Comparison of ENCODE assay signal across 26 cellular contexts in genomic region chr3:77281721-77282120, GRCh38.
DNase-seq lines count a peak whose midpoint lies in the region; ATAC-seq and TF ChIP-seq lines count a peak whose summit lies in the region.
"Had no signal": no experiment of that assay in that cellular context is flagged by ENCODE, and none has a peak within 500 bp of the region (broad histone marks: within the 10 kb centered on the region; RNA-seq: fewer than 3 reads in every experiment).

No MANE protein-coding gene starts in this region.

- no peaks in the 10 kb centered on the region for H3K9me3 Mint-ChIP-seq in nephron progenitor cell
- H3K9me3 Mint-ChIP-seq: nephron had no signal

- H3K36me3 Mint-ChIP-seq in nephron progenitor cell (ENCODE audit: low read depth): no peaks in the 10 kb centered on the region
- H3K36me3 Mint-ChIP-seq: activated CD8-positive, alpha-beta memory T cell treated with anti-CD3 and anti-CD28 coated beads, Interleukin-2, amount 10 ng/mL, durations not matched to agents 7 days and 5 days had no signal

- peaks cover 5% of the 10 kb centered on the region for H3K27me3 Mint-ChIP-seq in nephron progenitor cell (ENCODE audit: low read depth, poor library complexity)
- H3K27me3 Mint-ChIP-seq: activated CD8-positive, alpha-beta memory T cell treated with anti-CD3 and anti-CD28 coated beads, Interleukin-2, amount 10 ng/mL, durations not matched to agents 7 days and 5 days had no signal

- peak; percentile 66 for DNase-seq in G401 (ENCODE audit: low spot score)
- peak; percentile 45 for DNase-seq in NCI-H2227 (lab: John Stamatoyannopoulos, UW; ENCODE audit: unreplicated experiment)
- peak; percentile 14 for DNase-seq in astrocyte of the hippocampus (ENCODE audit: low read depth, low spot score)
- peak; percentile 12 for DNase-seq in nephron progenitor cell
- no peak for DNase-seq in activated naive CD4-positive, alpha-beta T cell treated with Interleukin-2 at 50 U/mL for 16 hours
- no peak for DNase-seq in NCI-H2081 treated with DMSO at 0.1 percent for 48 hours (lab: John Stamatoyannopoulos, UW)
- DNase-seq: activated CD4-positive, CD25-positive, alpha-beta regulatory T cell; activated CD8-positive, alpha-beta memory T cell treated with anti-CD3 and anti-CD28 coated beads, Interleukin-2, amount 10 ng/mL, durations not matched to agents 7 days and 5 days; activated T-cell treated with anti-CD3 and anti-CD28 coated beads, Interleukin-2, amount 50 U/mL, for 48 hours; brain microvascular endothelial cell; DMS79 treated with DMSO at 0.1 percent for 48 hours; effector memory CD4-positive, alpha-beta T cell; erythroblast; heart right ventricle; HFFc6; Karpas-422; NCI-H187 treated with DMSO at 0.1 percent for 48 hours; NCI-H226; PC-3; right lobe of liver; stimulated activated CD4-positive, alpha-beta T cell treated with anti-CD3 and anti-CD28 coated beads, Interleukin-12 subunit alpha, Interleukin-12 subunit beta, amount 100 ng/mL, for 4 hours; stimulated activated CD4-positive, alpha-beta T cell treated with anti-CD3 and anti-CD28 coated beads, Interleukin-4, amount 100 ng/mL, for 1 hour; transverse colon had no signal

- TF ChIP-seq CTCF in nephron progenitor cell (IDR thresholded peaks at IDR 0.05): no peak

- no peak overlapping the region for H3K27ac Mint-ChIP-seq in nephron progenitor cell
- H3K27ac Mint-ChIP-seq: activated CD8-positive, alpha-beta memory T cell treated with anti-CD3 and anti-CD28 coated beads, Interleukin-2, amount 10 ng/mL, durations not matched to agents 7 days and 5 days; HFFc6; nephron had no signal

- ATAC-seq in GM19467 (IDR thresholded peaks at IDR 0.05; ENCODE audit: unreplicated experiment): no peak
- ATAC-seq: activated CD8-positive, alpha-beta memory T cell treated with anti-CD3 and anti-CD28 coated beads, Interleukin-2, amount 10 ng/mL, durations not matched to agents 7 days and 5 days; heart right ventricle; PC-3; right lobe of liver; Right ventricle myocardium inferior had no signal

- no peak overlapping the region for H3K4me3 Mint-ChIP-seq in nephron progenitor cell
- H3K4me3 Mint-ChIP-seq: activated CD8-positive, alpha-beta memory T cell treated with anti-CD3 and anti-CD28 coated beads, Interleukin-2, amount 10 ng/mL, durations not matched to agents 7 days and 5 days; HFFc6; nephron had no signal

- in situ Hi-C loops in G401 (cut with HindIII; ENCODE audit: low sequenced_read_pairs): no loop called here

- no peaks in the 10 kb centered on the region for H3K4me1 Mint-ChIP-seq in nephron progenitor cell
- H3K4me1 Mint-ChIP-seq: activated CD8-positive, alpha-beta memory T cell treated with anti-CD3 and anti-CD28 coated beads, Interleukin-2, amount 10 ng/mL, durations not matched to agents 7 days and 5 days had no signal

Comparison
In these comparisons a context has a peak if more than half of its experiments do, and no peak if none do; other contexts are left out.
1. DNase-seq: peak in G401 (single experiment), NCI-H2227 (single experiment), astrocyte of the hippocampus (single experiment) and nephron progenitor cell (single experiment); none in activated naive CD4-positive, alpha-beta T cell treated with Interleukin-2 at 50 U/mL for 16 hours (single experiment) and NCI-H2081 treated with DMSO at 0.1 percent for 48 hours (single experiment).